In genomic region chr6:33661118-33661838, GRCh38 we compare ENCODE assay signal across 16 cellular contexts.
"Had no signal": no experiment of that assay in that cellular context is flagged by ENCODE, and none has a peak within 500 bp of the region (broad histone marks: within the 10 kb centered on the region; RNA-seq: fewer than 3 reads in every experiment).

No MANE protein-coding gene starts in this region.

- H3K9me3 Mint-ChIP-seq: activated B cell treated with CpG ODN at 0.5 μM for 24 hours; activated CD4-positive, alpha-beta T cell treated with anti-CD3 and anti-CD28 coated beads, Interleukin-2, amount 10 ng/mL, durations not matched to agents 7 days and 5 days; activated T-helper 2 cell treated with anti-CD3 and anti-CD28 coated beads, Interferon-gamma antibody, Interleukin-2, Interleukin-4, amounts not matched to agents 10 μg/mL and 5 μg/mL and 100 μg/mL, durations not matched to agents 14 hours and 24 hours and 36 hours; effector memory CD8-positive, alpha-beta T cell; memory B cell; natural killer cell; stimulated activated naive CD8-positive, alpha-beta T cell treated with anti-CD3 and anti-CD28 coated beads, Interleukin-15, amount 100 ng/mL, for 72 hours had no signal

- H3K27me3 Mint-ChIP-seq: activated B cell treated with CpG ODN at 0.5 μM for 24 hours; activated CD4-positive, alpha-beta T cell treated with anti-CD3 and anti-CD28 coated beads, Interleukin-2, amount 10 ng/mL, durations not matched to agents 7 days and 5 days; effector memory CD8-positive, alpha-beta T cell; memory B cell; stimulated activated naive CD8-positive, alpha-beta T cell treated with anti-CD3 and anti-CD28 coated beads, Interleukin-15, amount 100 ng/mL, for 72 hours had no signal

- H3K4me1 Mint-ChIP-seq: activated B cell treated with CpG ODN at 0.5 μM for 24 hours; activated CD4-positive, alpha-beta T cell treated with anti-CD3 and anti-CD28 coated beads, Interleukin-2, amount 10 ng/mL, durations not matched to agents 7 days and 5 days; memory B cell; stimulated activated naive CD8-positive, alpha-beta T cell treated with anti-CD3 and anti-CD28 coated beads, Interleukin-15, amount 100 ng/mL, for 72 hours had no signal

- H3K36me3 Mint-ChIP-seq: natural killer cell had no signal

- H3K4me1 ChIP-seq: gastroesophageal sphincter, left ventricle myocardium inferior, testis, upper lobe of right lung had no signal

- H3K27me3 ChIP-seq: testis, upper lobe of right lung had no signal

- H3K27ac ChIP-seq: gastroesophageal sphincter, left ventricle myocardium inferior, testis, upper lobe of right lung had no signal

- H3K4me3 Mint-ChIP-seq: activated B cell treated with CpG ODN at 0.5 μM for 24 hours; activated CD4-positive, alpha-beta T cell treated with anti-CD3 and anti-CD28 coated beads, Interleukin-2, amount 10 ng/mL, durations not matched to agents 7 days and 5 days; effector memory CD8-positive, alpha-beta T cell; memory B cell; natural killer cell; stimulated activated naive CD8-positive, alpha-beta T cell treated with anti-CD3 and anti-CD28 coated beads, Interleukin-15, amount 100 ng/mL, for 72 hours had no signal

- ATAC-seq: effector memory CD8-positive, alpha-beta T cell; gastroesophageal sphincter; natural killer cell; stimulated activated naive CD8-positive, alpha-beta T cell treated with anti-CD3 and anti-CD28 coated beads, Interleukin-15, amount 100 ng/mL, for 72 hours had no signal

- H3K9me3 ChIP-seq: gastroesophageal sphincter, left ventricle myocardium inferior, testis, upper lobe of right lung had no signal

- H3K27ac Mint-ChIP-seq: activated B cell treated with CpG ODN at 0.5 μM for 24 hours; activated CD4-positive, alpha-beta T cell treated with anti-CD3 and anti-CD28 coated beads, Interleukin-2, amount 10 ng/mL, durations not matched to agents 7 days and 5 days; activated T-helper 2 cell treated with anti-CD3 and anti-CD28 coated beads, Interferon-gamma antibody, Interleukin-2, Interleukin-4, amounts not matched to agents 10 μg/mL and 5 μg/mL and 100 μg/mL, durations not matched to agents 14 hours and 24 hours and 36 hours; memory B cell; natural killer cell had no signal

- DNase-seq: activated B cell treated with CpG ODN at 0.5 μM for 24 hours; activated CD4-positive, alpha-beta T cell treated with anti-CD3 and anti-CD28 coated beads, Interleukin-2, amount 10 ng/mL, durations not matched to agents 7 days and 5 days; activated naive CD4-positive, alpha-beta T cell treated with anti-CD3 and anti-CD28 coated beads, Interleukin-2, amount 50 U/mL, for 16 hours; activated T-cell treated with anti-CD3 and anti-CD28 coated beads for 4 hours; central memory CD4-positive, alpha-beta T cell; effector memory CD8-positive, alpha-beta T cell; left ventricle myocardium inferior; natural killer cell; stimulated activated CD4-positive, alpha-beta T cell treated with anti-CD3 and anti-CD28 coated beads, Interleukin-2, amount 100 ng/mL, for 48 hours; stimulated activated CD8-positive, alpha-beta memory T cell treated with anti-CD3 and anti-CD28 coated beads, Interleukin-4, amount 100 ng/mL, for 48 hours; stimulated activated naive CD8-positive, alpha-beta T cell treated with anti-CD3 and anti-CD28 coated beads, Interleukin-15, amount 100 ng/mL, for 72 hours; testis; upper lobe of right lung had no signal

- H3K4me3 ChIP-seq: gastroesophageal sphincter, left ventricle myocardium inferior, testis, upper lobe of right lung had no signal
